ENCODE assay signal across 1 cellular context in genomic region chr12:131384544-131384855, GRCh38.
TF ChIP-seq lines count a peak whose summit lies in the region.

No MANE protein-coding gene starts in this region.

TF ChIP-seq in H1, 55 proteins besides CTCF, POLR2A, EP300 and RAD21:
- TF ChIP-seq, protein P1, sequence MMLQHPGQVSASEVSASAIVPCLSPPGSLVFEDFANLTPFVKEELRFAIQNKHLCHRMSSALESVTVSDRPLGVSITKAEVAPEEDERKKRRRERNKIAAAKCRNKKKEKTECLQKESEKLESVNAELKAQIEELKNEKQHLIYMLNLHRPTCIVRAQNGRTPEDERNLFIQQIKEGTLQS (IDR thresholded peaks at IDR 0.05; ENCODE audit: insufficient read depth, low read depth, low read length) = no peak
- no peak for TF ChIP-seq SP2 (IDR thresholded peaks at IDR 0.05; ENCODE audit: low read length)
- TF ChIP-seq BRCA1 (IDR thresholded peaks at IDR 0.05; ENCODE audit: low read depth, low read length) = no peak
- no peak for TF ChIP-seq CTBP2 (IDR thresholded peaks at IDR 0.05; ENCODE audit: borderline replicate concordance, insufficient read depth, insufficient read length, low read length)
- no peak for TF ChIP-seq RXRA (IDR thresholded peaks at IDR 0.05; ENCODE audit: insufficient read depth, low read depth, low read length)
- TF ChIP-seq SP1 (IDR thresholded peaks at IDR 0.05; ENCODE audit: low read depth, low read length) = no peak
- no peak for TF ChIP-seq NANOG (IDR thresholded peaks at IDR 0.05; ENCODE audit: insufficient read depth, low read depth, low read length, poor library complexity, severe bottlenecking)
- TF ChIP-seq CBX5 (IDR thresholded peaks at IDR 0.05; ENCODE audit: low read depth, low read length) = no peak
- no peak for TF ChIP-seq CREB1 (IDR thresholded peaks at IDR 0.05)
- TF ChIP-seq SP4 (IDR thresholded peaks at IDR 0.05; ENCODE audit: low read length) = no peak
